ENCODE assay signal across 1 cellular context in genomic region chr11:118917488-118918127, GRCh38.
TF ChIP-seq lines count a peak whose summit lies in the region.

No MANE protein-coding gene starts in this region.

TF ChIP-seq in IMR-90, 13 proteins besides CTCF, POLR2A, EP300 and RAD21:
- TF ChIP-seq BHLHE40 (IDR thresholded peaks at IDR 0.05; ENCODE audit: low read depth, low read length) (no peak), RFX5 (IDR thresholded peaks at IDR 0.05; ENCODE audit: low read depth, low read length) (no peak), USF2 (IDR thresholded peaks at IDR 0.05; ENCODE audit: low read depth, low read length) (no peak), MXI1 (IDR thresholded peaks at IDR 0.05; ENCODE audit: borderline replicate concordance, low read depth, low read length) (peak; percentile 60; the same call in 1 of the 2 replicates), NFE2L2 (IDR thresholded peaks at IDR 0.05; ENCODE audit: low read depth, low read length) (0 out of 2 replicates have a peak, but pooled peaks have one; percentile 9), CEBPB (IDR thresholded peaks at IDR 0.05; ENCODE audit: low read depth, low read length) (peak; percentile 98), RCOR1 (IDR thresholded peaks at IDR 0.05; ENCODE audit: insufficient replicate concordance, low read length) (no peak), ELK1 (IDR thresholded peaks at IDR 0.05; ENCODE audit: borderline replicate concordance, low read depth, low read length) (no peak), MAFK (IDR thresholded peaks at IDR 0.05; ENCODE audit: low read depth, low read length) (no peak), SMC3 (IDR thresholded peaks at IDR 0.05; ENCODE audit: low read depth, low read length) (peak; percentile 6; the same call in 1 of the 2 replicates), FOS (IDR thresholded peaks at IDR 0.05; ENCODE audit: low read depth, low read length) (no peak), MAZ (IDR thresholded peaks at IDR 0.05; ENCODE audit: borderline replicate concordance, low read depth, low read length) (peak; percentile 83; the same call in 1 of the 2 replicates), CHD1 (IDR thresholded peaks at IDR 0.05; ENCODE audit: low read depth, low read length) (no peak)
